Comparison of ENCODE assay signal across 8 cellular contexts in the genomic region with DNA sequence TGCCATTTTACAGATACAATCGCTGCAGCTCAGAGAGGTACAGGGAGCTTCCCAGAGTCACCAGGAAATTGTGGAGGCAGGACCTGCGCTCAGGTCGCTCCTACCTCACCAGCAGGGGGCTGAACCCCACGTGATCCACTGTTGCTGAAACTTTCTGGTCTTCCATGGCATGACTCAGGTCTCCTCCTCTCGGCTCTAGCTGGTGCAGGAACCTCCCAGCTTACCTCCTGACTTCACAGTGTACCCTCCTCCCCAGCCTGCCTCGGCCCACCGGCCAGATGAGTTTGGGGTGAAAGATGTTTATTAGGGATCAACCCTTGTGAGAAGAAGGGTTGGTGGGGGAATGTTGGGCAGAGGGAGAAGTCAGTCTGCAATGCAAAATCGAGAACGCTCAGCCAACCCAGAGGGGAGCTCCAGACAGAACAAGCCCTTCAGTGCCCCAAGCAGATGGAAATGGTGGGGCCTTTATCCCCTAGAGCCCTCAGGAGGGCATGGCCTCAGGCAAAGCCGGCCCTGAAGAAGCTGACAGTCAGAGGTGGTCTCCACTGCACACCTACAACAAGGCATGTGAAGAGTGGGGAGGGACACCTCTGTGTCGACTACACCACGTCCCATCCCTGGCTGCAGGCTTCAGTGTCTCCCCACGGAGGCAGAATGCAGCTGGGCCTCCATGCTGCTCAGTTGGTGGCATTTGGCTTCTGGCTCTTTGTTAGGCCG.
DNase-seq lines count a peak whose midpoint lies in the region; ATAC-seq and TF ChIP-seq lines count a peak whose summit lies in the region.

No MANE protein-coding gene starts in this region.

- H3K4me1 Mint-ChIP-seq in activated CD8-positive, alpha-beta memory T cell treated with anti-CD3 and anti-CD28 coated beads, Interleukin-2, amount 10 ng/mL, durations not matched to agents 7 days and 5 days: no peaks in the 10 kb centered on the region
- peaks cover 0 to 5% (median 0%) of the 10 kb centered on the region in 4 donors for H3K4me1 Mint-ChIP-seq in naive thymus-derived CD8-positive, alpha-beta T cell

- H3K27me3 Mint-ChIP-seq in activated CD8-positive, alpha-beta memory T cell treated with anti-CD3 and anti-CD28 coated beads, Interleukin-2, amount 10 ng/mL, durations not matched to agents 7 days and 5 days: peaks cover 12% of the 10 kb centered on the region
- peaks cover 2 to 59% (median 29%) of the 10 kb centered on the region in 5 donors for H3K27me3 Mint-ChIP-seq in naive thymus-derived CD8-positive, alpha-beta T cell

- ATAC-seq in activated CD8-positive, alpha-beta memory T cell treated with anti-CD3 and anti-CD28 coated beads, Interleukin-2, amount 10 ng/mL, durations not matched to agents 7 days and 5 days: no peak
- ATAC-seq in naive thymus-derived CD8-positive, alpha-beta T cell: no peak

- TF ChIP-seq CTCF in LNCAP (IDR thresholded peaks at IDR 0.05): peak; percentile 31; the same call in 1 of the 2 replicates

- H3K27ac Mint-ChIP-seq in activated CD8-positive, alpha-beta memory T cell treated with anti-CD3 and anti-CD28 coated beads, Interleukin-2, amount 10 ng/mL, durations not matched to agents 7 days and 5 days: no peak overlapping the region
- H3K27ac Mint-ChIP-seq in naive thymus-derived CD8-positive, alpha-beta T cell: no peak overlapping the region

- no peaks in the 10 kb centered on the region for H3K36me3 Mint-ChIP-seq in activated CD8-positive, alpha-beta memory T cell treated with anti-CD3 and anti-CD28 coated beads, Interleukin-2, amount 10 ng/mL, durations not matched to agents 7 days and 5 days
- no peaks in the 10 kb centered on the region for H3K36me3 Mint-ChIP-seq in naive thymus-derived CD8-positive, alpha-beta T cell

- CTCF ChIA-PET in activated CD8-positive, alpha-beta memory T cell treated with anti-CD3 and anti-CD28 coated beads, Interleukin-2, amount 10 ng/mL, durations not matched to agents 7 days and 5 days (lab: Charles Lee): interaction anchor here (1.1 kb wide), 1 partner anchor 52 kb away, joined by 3 read pairs; no protein-coding TSS in a partner anchor

- DNase-seq in activated CD8-positive, alpha-beta memory T cell treated with anti-CD3 and anti-CD28 coated beads for 24 hours: peak; percentile 53
- no peak for DNase-seq in activated CD8-positive, alpha-beta memory T cell treated with anti-CD3 and anti-CD28 coated beads, Interleukin-2, amount 10 ng/mL, durations not matched to agents 7 days and 5 days
- DNase-seq in ecto neural progenitor cell (ENCODE audit: low spot score) (peak; percentile 44), pons (ENCODE audit: low spot score) (no peak), DMS79 treated with DMSO at 0.1 percent for 48 hours (lab: John Stamatoyannopoulos, UW) (no peak)
- DNase-seq in stimulated activated CD4-positive, alpha-beta T cell treated with anti-CD3 and anti-CD28 coated beads, Interleukin-4, amount 100 ng/mL, for 48 hours (ENCODE audit: low read depth in 2 of 2): peak; percentile 8 to 11
- DNase-seq in naive thymus-derived CD8-positive, alpha-beta T cell: no peak

- no peaks in the 10 kb centered on the region for H3K9me3 Mint-ChIP-seq in activated CD8-positive, alpha-beta memory T cell treated with anti-CD3 and anti-CD28 coated beads, Interleukin-2, amount 10 ng/mL, durations not matched to agents 7 days and 5 days (ENCODE audit: low read depth)
- no peaks in the 10 kb centered on the region for H3K9me3 Mint-ChIP-seq in naive thymus-derived CD8-positive, alpha-beta T cell

- POLR2A ChIA-PET in naive thymus-derived CD8-positive, alpha-beta T cell (lab: Charles Lee): no interaction called here

- no peak overlapping the region for H3K4me3 Mint-ChIP-seq in activated CD8-positive, alpha-beta memory T cell treated with anti-CD3 and anti-CD28 coated beads, Interleukin-2, amount 10 ng/mL, durations not matched to agents 7 days and 5 days
- H3K4me3 Mint-ChIP-seq in naive thymus-derived CD8-positive, alpha-beta T cell: no peak overlapping the region

Comparison
In these comparisons a context has a peak if more than half of its experiments do, and no peak if none do; other contexts are left out.
1. DNase-seq: peak in activated CD8-positive, alpha-beta memory T cell treated with anti-CD3 and anti-CD28 coated beads for 24 hours (single experiment), ecto neural progenitor cell (single experiment) and stimulated activated CD4-positive, alpha-beta T cell treated with anti-CD3 and anti-CD28 coated beads, Interleukin-4, amount 100 ng/mL, for 48 hours (2 of 2); none in activated CD8-positive, alpha-beta memory T cell treated with anti-CD3 and anti-CD28 coated beads, Interleukin-2, amount 10 ng/mL, durations not matched to agents 7 days and 5 days (single experiment), pons (single experiment), naive thymus-derived CD8-positive, alpha-beta T cell (0 of 10) and DMS79 treated with DMSO at 0.1 percent for 48 hours (single experiment).